Comparison of ENCODE assay signal across 9 cellular contexts in the genomic region with DNA sequence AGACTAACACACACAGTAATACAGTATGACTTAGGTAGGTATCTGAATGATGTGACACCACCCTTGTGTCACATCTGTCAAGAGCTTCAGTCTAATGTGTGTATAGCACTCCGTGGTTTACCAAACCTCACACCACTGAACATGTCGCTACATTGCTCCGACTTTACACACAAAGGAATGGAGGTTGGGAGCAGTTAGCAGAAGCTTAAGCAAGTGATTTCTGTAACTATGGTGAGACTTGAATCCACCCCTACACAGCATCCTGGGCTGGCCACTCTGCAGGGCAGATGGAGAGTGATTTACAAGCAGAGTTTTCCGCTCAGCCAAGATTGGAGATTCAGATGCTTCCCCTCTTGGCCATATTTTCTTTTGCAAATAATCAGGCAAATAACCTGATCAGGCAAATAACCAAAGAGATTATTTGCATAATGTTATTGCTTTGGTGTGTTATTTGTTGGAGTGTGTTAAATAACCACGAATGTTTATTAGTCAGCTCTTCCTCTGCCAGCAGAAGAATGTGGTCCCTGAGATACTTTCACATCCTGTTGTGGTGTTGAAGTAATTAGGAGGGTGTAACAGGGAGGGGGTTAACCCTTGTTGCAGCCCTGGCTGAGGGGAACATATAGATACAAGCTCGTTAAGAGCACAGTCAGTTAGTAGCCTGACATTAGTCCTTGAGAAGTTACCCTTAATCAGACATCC.
A peak's percentile ranks its signal among the peaks of the same experiment; 100 is the strongest.
DNase-seq lines count a peak whose midpoint lies in the region; ATAC-seq and TF ChIP-seq lines count a peak whose summit lies in the region.
"Had no signal": no experiment of that assay in that cellular context is flagged by ENCODE, and none has a peak within 500 bp of the region (broad histone marks: within the 10 kb centered on the region; RNA-seq: fewer than 3 reads in every experiment).

No MANE protein-coding gene starts in this region.

- no peak overlapping the region for H3K4me3 Mint-ChIP-seq in GM23338
- no peak overlapping the region for H3K4me3 Mint-ChIP-seq in H9

- no peaks in the 10 kb centered on the region for H3K79me2 ChIP-seq in GM23338 (replicated peaks; ENCODE audit: insufficient read depth)
- no peaks in the 10 kb centered on the region for H3K79me2 ChIP-seq in H9 (ENCODE audit: insufficient read depth, low read length)

- H3F3A ChIP-seq in GM23338 (replicated peaks; ENCODE audit: low read depth), result no peaks in the 10 kb centered on the region

- no peak overlapping the region for H3K18ac ChIP-seq in H9 (ENCODE audit: insufficient read length, low read depth, low read length)

- ATAC-seq in HG02943 (IDR thresholded peaks at IDR 0.05; ENCODE audit: low read depth, unreplicated experiment) (peak; percentile 94), lower lobe of right lung (peak; percentile 75 to 77), GM23338 (no peak)

- H3K23me2 ChIP-seq in H9 (ENCODE audit: insufficient read length, low read depth, low read length, poor library complexity, severe bottlenecking), result no peaks in the 10 kb centered on the region

- H3K23ac ChIP-seq in H9 (ENCODE audit: insufficient read length, low read depth, low read length), result no peak overlapping the region

- no peak overlapping the region for H4K8ac ChIP-seq in H9 (replicated peaks; ENCODE audit: insufficient read length, low read depth, low read length)

- no peak overlapping the region for H2BK15ac ChIP-seq in H9 (ENCODE audit: low read depth, low read length)

- H3K9ac ChIP-seq in H9 (ENCODE audit: extremely low read depth, insufficient read length, low read length), result no peak overlapping the region

- no peaks in the 10 kb centered on the region for H3K9me3 ChIP-seq in lower lobe of right lung
- H3K9me3 ChIP-seq in H9 (ENCODE audit: control insufficient read depth, low read depth, low read length), result no peaks in the 10 kb centered on the region

- H3K9me2 ChIP-seq in GM23338 (ENCODE audit: insufficient read depth), result no peaks in the 10 kb centered on the region

- H3K4me2 ChIP-seq in GM23338, result no peak overlapping the region
- H3K4me2 ChIP-seq in H9 (ENCODE audit: insufficient read depth, insufficient read length, low read length), result no peak overlapping the region

- H3K4me3 ChIP-seq in lower lobe of right lung (no peak overlapping the region), GM23338 (no peak overlapping the region)
- H3K4me3 ChIP-seq: skin epidermis had no signal

- H3K36me3 Mint-ChIP-seq in GM23338 (ENCODE audit: low read depth) (no peaks in the 10 kb centered on the region), H9 (ENCODE audit: insufficient read depth in 1 of 3, low read depth in 3 of 3) (peaks cover 0 to 1% (median 0%) of the 10 kb centered on the region in 3 experiments; a peak in 1 of 7 replicates)

- no peaks in the 10 kb centered on the region for H3K79me1 ChIP-seq in H9 (ENCODE audit: insufficient read depth, low read depth, low read length, poor library complexity, severe bottlenecking)

- intact Hi-C loops in lower lobe of right lung (cut with DNase I), result no loop called here
- intact Hi-C loops in posterior vena cava (cut with DNase I), result no loop called here

- H4K5ac ChIP-seq in H9 (ENCODE audit: insufficient read length, low read depth, low read length), result no peak overlapping the region

- no peaks in the 10 kb centered on the region for H3K36me3 ChIP-seq in lower lobe of right lung
- H3K36me3 ChIP-seq in GM23338 (ENCODE audit: insufficient read depth), result no peaks in the 10 kb centered on the region

- H3K27me3 Mint-ChIP-seq in GM23338 (ENCODE audit: insufficient read depth, low read depth, poor library complexity) (no peaks in the 10 kb centered on the region), H9 (ENCODE audit: low read depth) (peaks cover 4% of the 10 kb centered on the region)

- no peak overlapping the region for H4K91ac ChIP-seq in H9 (ENCODE audit: insufficient read length, low read depth, low read length)

- H2BK12ac ChIP-seq in H9 (ENCODE audit: insufficient read length, low read depth, low read length), result no peak overlapping the region

- TF ChIP-seq CTCF in lower lobe of right lung (IDR thresholded peaks at IDR 0.05), result no peak
- TF ChIP-seq CTCF in GM23338 (conservative IDR thresholded peaks at IDR 0.05; ENCODE audit: low read depth in 2 of 2), result no peak
- TF ChIP-seq CTCF in H9 (conservative IDR thresholded peaks at IDR 0.05), result no peak

- no peak overlapping the region for H2BK120ac ChIP-seq in H9 (ENCODE audit: low read depth, low read length, poor library complexity, severe bottlenecking)

- DNase-seq in stimulated activated CD8-positive, alpha-beta memory T cell treated with anti-CD3 and anti-CD28 coated beads, Interleukin-12 subunit alpha, Interleukin-12 subunit beta, amount 100 ng/mL, for 24 hours (ENCODE audit: extremely low read depth), result peak; percentile 10
- DNase-seq in stimulated activated CD8-positive, alpha-beta memory T cell treated with anti-CD3 and anti-CD28 coated beads, Interleukin-4, amount 100 ng/mL, for 48 hours, result no peak
- peak; percentile 18 for DNase-seq in RPMI7951 (ENCODE audit: low read depth)
- no peak for DNase-seq in lower lobe of right lung
- no peak for DNase-seq in GM23338 (ENCODE audit: low spot score)
- DNase-seq in H9, result no peak
- DNase-seq in posterior vena cava (ENCODE audit: low spot score), result no peak

- H3K27ac Mint-ChIP-seq in GM23338 (no peak overlapping the region), H9 (no peak overlapping the region)

- H3K4ac ChIP-seq in H9 (ENCODE audit: low read depth, low read length), result no peak overlapping the region

- no peak overlapping the region; the same call in 1 of the 2 replicates for H2AFZ ChIP-seq in GM23338
- no peak overlapping the region for H2AFZ ChIP-seq in H9 (ENCODE audit: low read length)

- H2AK5ac ChIP-seq in H9 (ENCODE audit: insufficient read length, low read length), result no peak overlapping the region

- H3T11ph ChIP-seq in H9 (ENCODE audit: low read length), result no peak overlapping the region

- H3K4me1 Mint-ChIP-seq in GM23338 (no peaks in the 10 kb centered on the region), H9 (no peaks in the 10 kb centered on the region)

- WGBS in H9 (ENCODE audit: extremely low coverage, insufficient read length, low lambda C conversion rate), result no CpG with 5 or more reads among the region's 6 CpGs

- H3K56ac ChIP-seq in H9 (ENCODE audit: insufficient read length, low read depth, low read length), result no peak overlapping the region

- peaks cover 20% of the 10 kb centered on the region for H3K4me1 ChIP-seq in lower lobe of right lung
- H3K4me1 ChIP-seq in GM23338 (ENCODE audit: insufficient read depth), result no peaks in the 10 kb centered on the region
- no peaks in the 10 kb centered on the region for H3K4me1 ChIP-seq in H9 (ENCODE audit: insufficient read depth, low read length)

- H3K27ac ChIP-seq in lower lobe of right lung, result no peak overlapping the region
- H3K27ac ChIP-seq in GM23338 (ENCODE audit: low read depth), result no peak overlapping the region
- H3K27ac ChIP-seq in H9 (ENCODE audit: insufficient read length, low read depth, low read length), result no peak overlapping the region

- H4K20me1 ChIP-seq in GM23338 (replicated peaks; ENCODE audit: insufficient read depth) (no peaks in the 10 kb centered on the region), H9 (ENCODE audit: control insufficient read depth, insufficient read depth, insufficient read length) (no peaks in the 10 kb centered on the region)

- H3K27me3 ChIP-seq in lower lobe of right lung (ENCODE audit: low read depth) (no peaks in the 10 kb centered on the region), GM23338 (ENCODE audit: insufficient read depth) (no peaks in the 10 kb centered on the region), H9 (ENCODE audit: insufficient read depth, low read length) (no peaks in the 10 kb centered on the region)

- no peak overlapping the region for H3K14ac ChIP-seq in H9 (ENCODE audit: insufficient read depth, low read length)

- H2BK20ac ChIP-seq in H9 (ENCODE audit: low read depth, low read length, poor library complexity, severe bottlenecking), result no peak overlapping the region

- H3K9me3 Mint-ChIP-seq in GM23338 (no peaks in the 10 kb centered on the region; the same call in 2 of the 3 replicates), H9 (peaks cover 0 to 4% of the 10 kb centered on the region in 2 experiments; a peak in 2 of 5 replicates)

- H2BK5ac ChIP-seq in H9 (ENCODE audit: insufficient read length, low read length), result no peak overlapping the region

TF ChIP-seq in GM23338, 12 proteins besides CTCF, POLR2A, EP300 and RAD21 (continues in another document):
- TF ChIP-seq EZH2 (IDR thresholded peaks at IDR 0.05; ENCODE audit: low read depth, unreplicated experiment), result no peak

Comparison
In these comparisons a context has a peak if more than half of its experiments do, and no peak if none do; other contexts are left out.
1. DNase-seq: peak in stimulated activated CD8-positive, alpha-beta memory T cell treated with anti-CD3 and anti-CD28 coated beads, Interleukin-12 subunit alpha, Interleukin-12 subunit beta, amount 100 ng/mL, for 24 hours (single experiment) and RPMI7951 (single experiment); none in stimulated activated CD8-positive, alpha-beta memory T cell treated with anti-CD3 and anti-CD28 coated beads, Interleukin-4, amount 100 ng/mL, for 48 hours (single experiment), lower lobe of right lung (single experiment), GM23338 (single experiment), H9 (single experiment) and posterior vena cava (single experiment).